In genomic region chr13:27907139-27907787, GRCh38 we compare ENCODE assay signal across 29 cellular contexts. TPM values are rescaled to one million over a fixed set of nuclear protein-coding genes. Genes with fewer than 3 reads are reported as not detected.
"Had no signal": no experiment of that assay in that cellular context is flagged by ENCODE, and none has a peak within 500 bp of the region (broad histone marks: within the 10 kb centered on the region; RNA-seq: fewer than 3 reads in every experiment).

No MANE protein-coding gene starts in this region.

- H3K9me3 Mint-ChIP-seq: activated CD4-positive, alpha-beta memory T cell treated with anti-CD3 and anti-CD28 coated beads for 36 hours; activated CD4-positive, alpha-beta T cell treated with anti-CD3 and anti-CD28 coated beads, Interleukin-2, amount 10 ng/mL, durations not matched to agents 24 days and 14 days; activated naive CD4-positive, alpha-beta T cell treated with anti-CD3 and anti-CD28 coated beads for 36 hours; activated T-cell treated with anti-CD3 and anti-CD28 coated beads, Interleukin-2, amount 50 U/mL, for 4 hours; activated T-helper 17 cell treated with anti-CD3 and anti-CD28 coated beads, Interleukin-2, amount 50 U/mL, for 72 hours; WTC11 had no signal

- H3K27ac Mint-ChIP-seq: activated CD4-positive, alpha-beta memory T cell treated with anti-CD3 and anti-CD28 coated beads for 36 hours; activated CD4-positive, alpha-beta T cell treated with anti-CD3 and anti-CD28 coated beads, Interleukin-2, amount 10 ng/mL, durations not matched to agents 24 days and 14 days; activated naive CD4-positive, alpha-beta T cell treated with anti-CD3 and anti-CD28 coated beads for 36 hours; activated naive CD8-positive, alpha-beta T cell; activated T-helper 17 cell treated with anti-CD3 and anti-CD28 coated beads, Interleukin-2, amount 50 U/mL, for 72 hours; WTC11 had no signal

- FAIRE-seq: astrocyte had no signal

- DNase-seq: activated CD4-positive, alpha-beta memory T cell treated with anti-CD3 and anti-CD28 coated beads for 36 hours; activated CD4-positive, alpha-beta T cell treated with anti-CD3 and anti-CD28 coated beads, Interleukin-2, amount 10 ng/mL, durations not matched to agents 24 days and 14 days; activated CD4-positive, CD25-positive, alpha-beta regulatory T cell treated with anti-CD3 and anti-CD28 coated beads, Interleukin-2, amount 50 U/mL, for 72 hours; activated CD8-positive, alpha-beta memory T cell treated with anti-CD3 and anti-CD28 coated beads for 24 hours; activated gamma-delta T cell; activated naive CD4-positive, alpha-beta T cell treated with anti-CD3 and anti-CD28 coated beads for 36 hours; activated T-cell treated with anti-CD3 and anti-CD28 coated beads, Interleukin-2, amount 50 U/mL, for 4 hours; amygdala; brain microvascular endothelial cell; Karpas-422; MM.1S; NCI-H1105; NCI-H1436; NCI-H1694 treated with DMSO at 0.1 percent for 48 hours; NCI-H2029 treated with DMSO at 0.1 percent for 48 hours; NCI-H345; NCI-H510A; NCI-H526 treated with DMSO at 0.1 percent for 48 hours; NCI-H82; SIG-M5; T-helper 1 cell had no signal

- H3K36me3 Mint-ChIP-seq: activated CD4-positive, alpha-beta memory T cell treated with anti-CD3 and anti-CD28 coated beads for 36 hours; activated naive CD8-positive, alpha-beta T cell; WTC11 had no signal

- ATAC-seq: activated T-cell treated with anti-CD3 and anti-CD28 coated beads, Interleukin-2, amount 50 U/mL, for 4 hours; activated T-helper 17 cell treated with anti-CD3 and anti-CD28 coated beads, Interleukin-2, amount 50 U/mL, for 72 hours; WTC11 had no signal

- H3K4me3 Mint-ChIP-seq: activated CD4-positive, alpha-beta memory T cell treated with anti-CD3 and anti-CD28 coated beads for 36 hours; activated CD4-positive, alpha-beta T cell treated with anti-CD3 and anti-CD28 coated beads, Interleukin-2, amount 10 ng/mL, durations not matched to agents 24 days and 14 days; activated naive CD4-positive, alpha-beta T cell treated with anti-CD3 and anti-CD28 coated beads for 36 hours; activated naive CD8-positive, alpha-beta T cell; activated T-cell treated with anti-CD3 and anti-CD28 coated beads, Interleukin-2, amount 50 U/mL, for 4 hours; activated T-helper 17 cell treated with anti-CD3 and anti-CD28 coated beads, Interleukin-2, amount 50 U/mL, for 72 hours; WTC11 had no signal

- H3K27ac ChIP-seq: brain microvascular endothelial cell had no signal

- H3K4me1 Mint-ChIP-seq: activated CD4-positive, alpha-beta T cell treated with anti-CD3 and anti-CD28 coated beads, Interleukin-2, amount 10 ng/mL, durations not matched to agents 24 days and 14 days; activated T-helper 17 cell treated with anti-CD3 and anti-CD28 coated beads, Interleukin-2, amount 50 U/mL, for 72 hours had no signal

- H3K36me3 ChIP-seq: brain microvascular endothelial cell had no signal

- H3K27me3 ChIP-seq: brain microvascular endothelial cell had no signal

RNA-seq across cellular contexts. Expression of gene PDX1, which starts 12.5 kb away (rescaled TPM):
- total RNA-seq: activated CD4-positive, alpha-beta memory T cell treated with anti-CD3 and anti-CD28 coated beads for 36 hours; activated CD4-positive, alpha-beta T cell treated with anti-CD3 and anti-CD28 coated beads, Interleukin-2, amount 10 ng/mL, durations not matched to agents 24 days and 14 days; activated naive CD4-positive, alpha-beta T cell treated with anti-CD3 and anti-CD28 coated beads for 36 hours; activated T-cell treated with anti-CD3 and anti-CD28 coated beads, Interleukin-2, amount 50 U/mL, for 4 hours; activated T-helper 17 cell treated with anti-CD3 and anti-CD28 coated beads, Interleukin-2, amount 50 U/mL, for 72 hours; astrocyte; cardiac septum; OCI-LY7; RPMI7951; T-helper 2 cell treated with Interferon-gamma antibody and Interleukin-4, amounts not matched to agents 100 ng/mL and 5 ng/mL, for 36 hours; WTC11 had no signal
